22 cellular contexts compared by ENCODE assay signal in genomic region chr11:111808834-111809233, GRCh38. TPM values are rescaled to one million over a fixed set of nuclear protein-coding genes. Genes with fewer than 3 reads are reported as not detected.
DNase-seq lines count a peak whose midpoint lies in the region; ATAC-seq and TF ChIP-seq lines count a peak whose summit lies in the region.
"Had no signal": no experiment of that assay in that cellular context is flagged by ENCODE, and none has a peak within 500 bp of the region (broad histone marks: within the 10 kb centered on the region; RNA-seq: fewer than 3 reads in every experiment).

No MANE protein-coding gene starts in this region.

- TF ChIP-seq CTCF in cardiac muscle cell (IDR thresholded peaks at IDR 0.05; ENCODE audit: low read depth, low read length) (no peak), right atrium auricular region (IDR thresholded peaks at IDR 0.05) (no peak)

- H3K4me1 ChIP-seq in cardiac muscle cell (ENCODE audit: low read depth): peaks cover 11% of the 10 kb centered on the region
- peaks cover 0 to 25% of the 10 kb centered on the region in 2 donors for H3K4me1 ChIP-seq in right atrium auricular region
- H3K4me1 ChIP-seq: BLaER1 had no signal

- ATAC-seq in Right ventricle myocardium inferior: peak; percentile 70
- ATAC-seq in stimulated activated naive CD8-positive, alpha-beta T cell treated with anti-CD3 and anti-CD28 coated beads, Interleukin-15, Interleukin-2, amounts not matched to agents 100 U/mL and 50 U/mL, for 24 hours: no peak
- no peak for ATAC-seq in GM21576 (IDR thresholded peaks at IDR 0.05; ENCODE audit: unreplicated experiment)

- no peaks in the 10 kb centered on the region for H3K9me3 ChIP-seq in cardiac muscle cell (ENCODE audit: low read depth)
- H3K9me3 ChIP-seq in right atrium auricular region: no peaks in the 10 kb centered on the region

- no peak for DNase-seq in Right ventricle myocardium inferior (ENCODE audit: missing footprints)
- DNase-seq in cardiac septum (ENCODE audit: low spot score): no peak
- DNase-seq in cardiac muscle cell (ENCODE audit: low read depth in 1 of 2, low spot score in 1 of 2): peak in 1 of 2 donors; percentile 10
- DNase-seq in right atrium auricular region (ENCODE audit: low spot score): no peak
- no peak for DNase-seq in stimulated activated naive CD8-positive, alpha-beta T cell treated with anti-CD3 and anti-CD28 coated beads, Interleukin-15, Interleukin-2, amounts not matched to agents 100 U/mL and 50 U/mL, for 24 hours
- no peak for DNase-seq in NCI-H446 treated with DMSO at 0.1 percent for 48 hours (lab: John Stamatoyannopoulos, UW)
- DNase-seq: CD4-positive, CD25-positive, alpha-beta regulatory T cell; DMS153; IMR-90; MM.1S; NCI-H1048; NCI-H1417 treated with DMSO at 0.1 percent for 48 hours; NCI-H1694 treated with DMSO at 0.1 percent for 48 hours; NCI-H2081; NCI-H2227 treated with DMSO at 0.1 percent for 48 hours; NCI-H510A; NCI-H69; RPMI8226; SHP77 treated with DMSO at 0.1 percent for 48 hours had no signal

- H3K27ac ChIP-seq in cardiac muscle cell (peak overlapping the region; percentile 81), right atrium auricular region (peak overlapping the region; percentile 71 to 77)
- H3K27ac ChIP-seq: BLaER1, KMS-11 had no signal

- H3K27me3 ChIP-seq in cardiac muscle cell: no peaks in the 10 kb centered on the region
- no peaks in the 10 kb centered on the region for H3K27me3 ChIP-seq in right atrium auricular region
- H3K27me3 ChIP-seq: BLaER1 had no signal

- peaks cover 9% of the 10 kb centered on the region for H3K36me3 ChIP-seq in cardiac muscle cell
- peaks cover 15% of the 10 kb centered on the region for H3K36me3 ChIP-seq in right atrium auricular region

- H3K4me3 ChIP-seq in cardiac muscle cell: no peak overlapping the region
- H3K4me3 ChIP-seq in right atrium auricular region: no peak overlapping the region
- H3K4me3 ChIP-seq: BLaER1 had no signal

- intact Hi-C loops in Right ventricle myocardium inferior (cut with DNase I): no loop called here
- intact Hi-C loops in cardiac septum (cut with DNase I): no loop called here

RNA-seq across cellular contexts. Expression of gene PPP2R1B, which starts 42.6 kb away (rescaled TPM):
- 7.8 TPM for total RNA-seq in Right ventricle myocardium inferior
- 12.9 TPM for total RNA-seq in cardiac septum
- total RNA-seq in cardiac muscle cell: 12.7 and 14.4 TPM in 2 replicates
- polyA plus RNA-seq in cardiac muscle cell: 13.2 and 14.2 TPM in 2 replicates
- 10 to 100 TPM in 1 of 2 donors, 1 to 10 TPM in 1; 6.5 to 13.2 TPM for total RNA-seq in right atrium auricular region
